11 cellular contexts compared by ENCODE assay signal in genomic region chr4:80172203-80172602, GRCh38. TPM values are rescaled to one million over a fixed set of nuclear protein-coding genes. Genes with fewer than 3 reads are reported as not detected.
A peak's percentile ranks its signal among the peaks of the same experiment; 100 is the strongest.
DNase-seq lines count a peak whose midpoint lies in the region; ATAC-seq and FAIRE-seq lines count a peak whose summit lies in the region.
"Had no signal": no experiment of that assay in that cellular context is flagged by ENCODE, and none has a peak within 500 bp of the region (broad histone marks: within the 10 kb centered on the region; RNA-seq: fewer than 3 reads in every experiment).

No MANE protein-coding gene starts in this region.

- no peak overlapping the region for H3K4me3 Mint-ChIP-seq in activated naive CD4-positive, alpha-beta T cell treated with anti-CD3 and anti-CD28 coated beads for 36 hours
- H3K4me3 Mint-ChIP-seq in activated CD4-positive, alpha-beta memory T cell treated with anti-CD3 and anti-CD28 coated beads for 36 hours: peak overlapping the region; percentile 35

- peak; percentile 30 for DNase-seq in activated naive CD4-positive, alpha-beta T cell treated with anti-CD3 and anti-CD28 coated beads for 36 hours
- no peak for DNase-seq in activated naive CD4-positive, alpha-beta T cell (lab: John Stamatoyannopoulos, UW)
- DNase-seq in activated CD4-positive, alpha-beta memory T cell treated with anti-CD3 and anti-CD28 coated beads for 36 hours: peak; percentile 37
- no peak for DNase-seq in stimulated activated naive CD8-positive, alpha-beta T cell treated with anti-CD3 and anti-CD28 coated beads, Interleukin-15, Interleukin-2, amounts not matched to agents 100 U/mL and 50 U/mL, for 24 hours
- DNase-seq in urothelium cell line (ENCODE audit: low spot score): no peak
- DNase-seq: head of caudate nucleus, NCI-H345, uterus had no signal

- no peaks in the 10 kb centered on the region for H3K27me3 Mint-ChIP-seq in activated naive CD4-positive, alpha-beta T cell treated with anti-CD3 and anti-CD28 coated beads for 36 hours (ENCODE audit: low read depth)
- H3K27me3 Mint-ChIP-seq in activated CD4-positive, alpha-beta memory T cell treated with anti-CD3 and anti-CD28 coated beads for 36 hours: no peaks in the 10 kb centered on the region

- H3K9me3 Mint-ChIP-seq in activated naive CD4-positive, alpha-beta T cell treated with anti-CD3 and anti-CD28 coated beads for 36 hours: peaks cover under 1% of the 10 kb centered on the region
- H3K9me3 Mint-ChIP-seq in activated CD4-positive, alpha-beta memory T cell treated with anti-CD3 and anti-CD28 coated beads for 36 hours: peaks cover under 1% of the 10 kb centered on the region

- FAIRE-seq in urothelium cell line (lab: Jason Lieb, UNC): no peak

- H3K36me3 Mint-ChIP-seq in activated naive CD4-positive, alpha-beta T cell treated with anti-CD3 and anti-CD28 coated beads for 36 hours (ENCODE audit: low read depth): peaks cover 4% of the 10 kb centered on the region
- no peaks in the 10 kb centered on the region for H3K36me3 Mint-ChIP-seq in activated CD4-positive, alpha-beta memory T cell treated with anti-CD3 and anti-CD28 coated beads for 36 hours

- POLR2A ChIA-PET in activated CD4-positive, alpha-beta memory T cell treated with anti-CD3 and anti-CD28 coated beads for 36 hours (lab: Charles Lee): interaction anchor here (0.8 to 3.6 kb wide), 9 partner anchors 10 to 165 kb away, joined by 3 to 19 read pairs (median 8); partner anchors contain the start of gene ANTXR2

- H3K4me1 Mint-ChIP-seq in activated naive CD4-positive, alpha-beta T cell treated with anti-CD3 and anti-CD28 coated beads for 36 hours (ENCODE audit: low read depth): peaks cover 51% of the 10 kb centered on the region
- peaks cover 55% of the 10 kb centered on the region for H3K4me1 Mint-ChIP-seq in activated CD4-positive, alpha-beta memory T cell treated with anti-CD3 and anti-CD28 coated beads for 36 hours (ENCODE audit: low read depth)

- intact Hi-C loops in activated naive CD4-positive, alpha-beta T cell treated with anti-CD3 and anti-CD28 coated beads for 36 hours (cut with micrococcal nuclease): loop anchor here (1.0 to 10.0 kb wide), 6 partner anchors 29 to 1517 kb away; no protein-coding TSS in a partner anchor
- intact Hi-C loops in activated CD4-positive, alpha-beta memory T cell treated with anti-CD3 and anti-CD28 coated beads for 36 hours (cut with micrococcal nuclease): loop anchor here (1.0 to 10.0 kb wide), 7 partner anchors 18 to 1517 kb away; no protein-coding TSS in a partner anchor

- peak overlapping the region; percentile 18 for H3K27ac Mint-ChIP-seq in activated naive CD4-positive, alpha-beta T cell treated with anti-CD3 and anti-CD28 coated beads for 36 hours
- H3K27ac Mint-ChIP-seq in activated CD4-positive, alpha-beta memory T cell treated with anti-CD3 and anti-CD28 coated beads for 36 hours: peak overlapping the region; percentile 81

- ATAC-seq in HG02884 (IDR thresholded peaks at IDR 0.05; ENCODE audit: unreplicated experiment) (peak; percentile 71), GM18520 (IDR thresholded peaks at IDR 0.05; ENCODE audit: unreplicated experiment) (no peak), HG02840 (IDR thresholded peaks at IDR 0.05; ENCODE audit: low FRiP score, unreplicated experiment) (no peak)
- ATAC-seq in stimulated activated naive CD8-positive, alpha-beta T cell treated with anti-CD3 and anti-CD28 coated beads, Interleukin-15, Interleukin-2, amounts not matched to agents 100 U/mL and 50 U/mL, for 24 hours: peak; percentile 79

- CTCF ChIA-PET in activated naive CD4-positive, alpha-beta T cell treated with anti-CD3 and anti-CD28 coated beads for 36 hours (lab: Charles Lee): interaction anchor here (0.5 to 5.8 kb wide), 6 partner anchors 10 to 240 kb away, joined by 3 to 54 read pairs (median 8); no protein-coding TSS in a partner anchor
- CTCF ChIA-PET in activated CD4-positive, alpha-beta memory T cell treated with anti-CD3 and anti-CD28 coated beads for 36 hours (lab: Charles Lee): interaction anchor here (0.8 to 5.7 kb wide), 12 partner anchors 11 to 113 kb away, joined by 3 to 76 read pairs (median 4); partner anchors contain the start of gene ANTXR2

RNA-seq across cellular contexts. Expression of gene PRDM8, which starts 25.1 kb away (rescaled TPM):
- total RNA-seq in activated naive CD4-positive, alpha-beta T cell treated with anti-CD3 and anti-CD28 coated beads for 36 hours: under 1 TPM; 0.29 to 0.35 TPM
- total RNA-seq in activated CD4-positive, alpha-beta memory T cell treated with anti-CD3 and anti-CD28 coated beads for 36 hours: 1 to 10 TPM; 3.0 to 4.3 TPM

Comparison
In these comparisons a context has a peak if more than half of its experiments do, and no peak if none do; other contexts are left out.
1. DNase-seq: peak in activated naive CD4-positive, alpha-beta T cell treated with anti-CD3 and anti-CD28 coated beads for 36 hours (single experiment) and activated CD4-positive, alpha-beta memory T cell treated with anti-CD3 and anti-CD28 coated beads for 36 hours (single experiment); none in activated naive CD4-positive, alpha-beta T cell (0 of 4), stimulated activated naive CD8-positive, alpha-beta T cell treated with anti-CD3 and anti-CD28 coated beads, Interleukin-15, Interleukin-2, amounts not matched to agents 100 U/mL and 50 U/mL, for 24 hours (single experiment) and urothelium cell line (single experiment).
2. ATAC-seq: peak in HG02884 (single experiment) and stimulated activated naive CD8-positive, alpha-beta T cell treated with anti-CD3 and anti-CD28 coated beads, Interleukin-15, Interleukin-2, amounts not matched to agents 100 U/mL and 50 U/mL, for 24 hours (single experiment); none in GM18520 (single experiment) and HG02840 (single experiment).